1 cellular context compared by ENCODE assay signal in genomic region chrX:1392376-1393130, GRCh38.
TF ChIP-seq lines count a peak whose summit lies in the region.

No MANE protein-coding gene starts in this region.

TF ChIP-seq in WTC11, 78 proteins besides CTCF, POLR2A, EP300 and RAD21 (continued from another document and continues in another):
- TF ChIP-seq ZNF138 (CRISPR knock-in tag; conservative IDR thresholded peaks at IDR 0.05): no peak
- TF ChIP-seq ZNF532 (CRISPR knock-in tag; IDR thresholded peaks at IDR 0.05; ENCODE audit: borderline replicate concordance): no peak
- no peak for TF ChIP-seq CDX4 (CRISPR knock-in tag; IDR thresholded peaks at IDR 0.05; ENCODE audit: borderline replicate concordance)
- peak; percentile 38; the same call in 1 of the 2 replicates for TF ChIP-seq TP53 (CRISPR knock-in tag; IDR thresholded peaks at IDR 0.05)
- peak; percentile 14; the same call in 1 of the 2 replicates for TF ChIP-seq FOXP1 (CRISPR knock-in tag; IDR thresholded peaks at IDR 0.05; ENCODE audit: borderline replicate concordance)
- no peak for TF ChIP-seq ATF3 (CRISPR knock-in tag; conservative IDR thresholded peaks at IDR 0.05)
- no peak for TF ChIP-seq PRDM15 (CRISPR knock-in tag; IDR thresholded peaks at IDR 0.05)
- no peak for TF ChIP-seq ZMAT4 (CRISPR knock-in tag; IDR thresholded peaks at IDR 0.05)
- TF ChIP-seq TCF7 (CRISPR knock-in tag; IDR thresholded peaks at IDR 0.05; ENCODE audit: low read depth): no peak; the same call in 1 of the 2 replicates
- no peak for TF ChIP-seq ZNF423 (CRISPR knock-in tag; IDR thresholded peaks at IDR 0.05)
- no peak for TF ChIP-seq TEAD4 (CRISPR knock-in tag; IDR thresholded peaks at IDR 0.05)
- TF ChIP-seq E2F5 (CRISPR knock-in tag; IDR thresholded peaks at IDR 0.05): no peak; the same call in 1 of the 2 replicates
- no peak for TF ChIP-seq RELA (CRISPR knock-in tag; IDR thresholded peaks at IDR 0.05; ENCODE audit: borderline replicate concordance)
- TF ChIP-seq ETV6 (CRISPR knock-in tag; IDR thresholded peaks at IDR 0.05): no peak
- no peak for TF ChIP-seq IRF2 (CRISPR knock-in tag; IDR thresholded peaks at IDR 0.05; ENCODE audit: borderline replicate concordance, low read depth)
- TF ChIP-seq E2F4 (CRISPR knock-in tag; IDR thresholded peaks at IDR 0.05; ENCODE audit: borderline replicate concordance, low read depth): 0 out of 2 replicates have a peak, but pooled peaks have one; percentile 5
- no peak for TF ChIP-seq SOX15 (CRISPR knock-in tag; IDR thresholded peaks at IDR 0.05)
- peak; percentile 41; the same call in 1 of the 2 replicates for TF ChIP-seq EMX1 (CRISPR knock-in tag; IDR thresholded peaks at IDR 0.05)
- no peak; the same call in 1 of the 2 replicates for TF ChIP-seq ZNF219 (CRISPR knock-in tag; IDR thresholded peaks at IDR 0.05; ENCODE audit: borderline replicate concordance)
- TF ChIP-seq NFATC4 (CRISPR knock-in tag; IDR thresholded peaks at IDR 0.05): peak; percentile 86; the same call in 1 of the 2 replicates
- TF ChIP-seq ARID4B (CRISPR knock-in tag; IDR thresholded peaks at IDR 0.05; ENCODE audit: borderline replicate concordance): no peak; the same call in 1 of the 2 replicates
- TF ChIP-seq FOXJ3 (CRISPR knock-in tag; IDR thresholded peaks at IDR 0.05; ENCODE audit: borderline replicate concordance): no peak
- no peak for TF ChIP-seq ELF4 (CRISPR knock-in tag; IDR thresholded peaks at IDR 0.05; ENCODE audit: low read depth)
- TF ChIP-seq OVOL2 (CRISPR knock-in tag; IDR thresholded peaks at IDR 0.05; ENCODE audit: borderline replicate concordance): no peak
- 0 out of 2 replicates have a peak, but pooled peaks have one; percentile 31 for TF ChIP-seq HMGXB4 (CRISPR knock-in tag; IDR thresholded peaks at IDR 0.05)
- TF ChIP-seq E2F1 (CRISPR knock-in tag; IDR thresholded peaks at IDR 0.05): 0 out of 2 replicates have a peak, but pooled peaks have one; percentile 22
- no peak; the same call in 1 of the 2 replicates for TF ChIP-seq FOXK1 (CRISPR knock-in tag; IDR thresholded peaks at IDR 0.05)
- no peak for TF ChIP-seq CREB1 (CRISPR knock-in tag; IDR thresholded peaks at IDR 0.05)
- TF ChIP-seq FOXP4 (CRISPR knock-in tag; IDR thresholded peaks at IDR 0.05): no peak
- TF ChIP-seq ZNF396 (CRISPR knock-in tag; IDR thresholded peaks at IDR 0.05; ENCODE audit: borderline replicate concordance): no peak
- TF ChIP-seq USF2 (CRISPR knock-in tag; IDR thresholded peaks at IDR 0.05): no peak
- TF ChIP-seq CREM (CRISPR knock-in tag; IDR thresholded peaks at IDR 0.05): peak; percentile 72; the same call in 1 of the 2 replicates
- TF ChIP-seq MYBL2 (CRISPR knock-in tag; IDR thresholded peaks at IDR 0.05): peak; percentile 38; the same call in 1 of the 2 replicates
